19 cellular contexts compared by ENCODE assay signal in the genomic region with DNA sequence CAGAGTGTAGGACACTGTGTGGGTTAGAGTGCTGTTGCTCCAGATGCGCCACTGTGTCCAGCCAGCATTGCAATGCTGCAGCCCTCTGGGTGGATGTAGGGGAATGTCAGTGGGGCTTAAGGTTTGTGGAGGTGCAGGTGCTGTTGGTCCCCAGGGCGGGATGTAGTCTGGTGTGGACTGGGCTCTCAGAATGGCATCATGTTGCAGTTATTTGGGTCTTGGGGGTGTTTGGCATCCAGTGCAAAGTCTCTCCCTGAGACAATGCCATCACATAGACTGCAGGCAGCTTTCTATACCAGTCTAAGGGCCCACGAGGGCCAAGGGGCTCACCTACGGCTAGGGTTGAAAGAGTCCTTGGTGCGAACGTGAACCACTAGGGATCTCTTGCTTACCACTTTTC.
DNase-seq lines count a peak whose midpoint lies in the region; ATAC-seq and TF ChIP-seq lines count a peak whose summit lies in the region.
"Had no signal": no experiment of that assay in that cellular context is flagged by ENCODE, and none has a peak within 500 bp of the region (broad histone marks: within the 10 kb centered on the region; RNA-seq: fewer than 3 reads in every experiment).

No MANE protein-coding gene starts in this region.

- intact Hi-C loops in right cardiac atrium (cut with DNase I): no loop called here

- no peak overlapping the region for H3K4me3 Mint-ChIP-seq in stimulated activated effector memory CD8-positive, alpha-beta T cell treated with anti-CD3 and anti-CD28 coated beads, Interleukin-12 subunit alpha, Interleukin-12 subunit beta, amount 100 ng/mL, for 72 hours
- H3K4me3 Mint-ChIP-seq: B cell; CD4-positive, alpha-beta T cell; CD8-positive, alpha-beta T cell had no signal

- ATAC-seq in right cardiac atrium (no peak), lung (ENCODE audit: insufficient read depth, low FRiP score) (no peak), GM19463 (IDR thresholded peaks at IDR 0.05; ENCODE audit: unreplicated experiment) (no peak), GM18907 (IDR thresholded peaks at IDR 0.05; ENCODE audit: unreplicated experiment) (no peak)
- peak; percentile 16 for ATAC-seq in stimulated activated effector memory CD8-positive, alpha-beta T cell treated with anti-CD3 and anti-CD28 coated beads, Interleukin-12 subunit alpha, Interleukin-12 subunit beta, amount 100 ng/mL, for 72 hours
- ATAC-seq: A549; CD8-positive, alpha-beta T cell had no signal

- H3K36me3 Mint-ChIP-seq in stimulated activated effector memory CD8-positive, alpha-beta T cell treated with anti-CD3 and anti-CD28 coated beads, Interleukin-12 subunit alpha, Interleukin-12 subunit beta, amount 100 ng/mL, for 72 hours: no peaks in the 10 kb centered on the region
- H3K36me3 Mint-ChIP-seq: CD8-positive, alpha-beta T cell had no signal

- no peaks in the 10 kb centered on the region for H3K9me3 ChIP-seq in right atrium auricular region
- no peaks in the 10 kb centered on the region for H3K9me3 ChIP-seq in right cardiac atrium (ENCODE audit: control insufficient read depth, low read length)
- peaks cover 0 to 4% of the 10 kb centered on the region in 2 donors for H3K9me3 ChIP-seq in lung (ENCODE audit: control insufficient read depth in 2 of 2, insufficient read depth in 1 of 2, low read length in 1 of 2)
- H3K9me3 ChIP-seq: Caco-2 had no signal

- peaks cover 13% of the 10 kb centered on the region for H3K9me3 Mint-ChIP-seq in stimulated activated effector memory CD8-positive, alpha-beta T cell treated with anti-CD3 and anti-CD28 coated beads, Interleukin-12 subunit alpha, Interleukin-12 subunit beta, amount 100 ng/mL, for 72 hours
- H3K9me3 Mint-ChIP-seq: CD8-positive, alpha-beta T cell had no signal

- TF ChIP-seq CTCF in right atrium auricular region (IDR thresholded peaks at IDR 0.05) (no peak), lung (IDR thresholded peaks at IDR 0.05; ENCODE audit: control extremely low read depth, extremely low read depth) (no peak)

- no peak overlapping the region for H3K27ac Mint-ChIP-seq in stimulated activated effector memory CD8-positive, alpha-beta T cell treated with anti-CD3 and anti-CD28 coated beads, Interleukin-12 subunit alpha, Interleukin-12 subunit beta, amount 100 ng/mL, for 72 hours
- H3K27ac Mint-ChIP-seq: B cell; CD4-positive, alpha-beta T cell; CD8-positive, alpha-beta T cell had no signal

- H3K36me3 ChIP-seq in right atrium auricular region (no peaks in the 10 kb centered on the region), lung (ENCODE audit: control insufficient read depth in 2 of 2, insufficient read depth in 2 of 2, low read length in 2 of 2) (no peaks in the 10 kb centered on the region)
- H3K36me3 ChIP-seq: BLaER1 treated with 17β-estradiol and CSF1 and Interleukin-3, amounts not matched to agents 10 nM and 100 nM had no signal

- H3K4me1 Mint-ChIP-seq in stimulated activated effector memory CD8-positive, alpha-beta T cell treated with anti-CD3 and anti-CD28 coated beads, Interleukin-12 subunit alpha, Interleukin-12 subunit beta, amount 100 ng/mL, for 72 hours: no peaks in the 10 kb centered on the region
- H3K4me1 Mint-ChIP-seq: B cell had no signal

- H3K4me1 ChIP-seq in right atrium auricular region (no peaks in the 10 kb centered on the region), right cardiac atrium (ENCODE audit: control insufficient read depth, insufficient read depth, low read length) (no peaks in the 10 kb centered on the region), lung (ENCODE audit: control insufficient read depth in 2 of 2, insufficient read depth in 2 of 2, low read length in 2 of 2) (no peaks in the 10 kb centered on the region)
- H3K4me1 ChIP-seq: A549, Caco-2 had no signal

- H3K27ac ChIP-seq in right atrium auricular region: no peak overlapping the region
- H3K27ac ChIP-seq in right cardiac atrium (ENCODE audit: low read length): no peak overlapping the region
- no peak overlapping the region for H3K27ac ChIP-seq in lung (ENCODE audit: low read depth in 1 of 2, low read length in 1 of 2)
- H3K27ac ChIP-seq: 22Rv1; A549; BLaER1 treated with 17β-estradiol and CSF1 and Interleukin-3, amounts not matched to agents 10 nM and 100 nM; C4-2B had no signal

- WGBS in right cardiac atrium: 93% methylated on average over 6 of the region's 6 CpGs
- WGBS in lung, 2 donors: 92% methylated on average over 6 of the region's 6 CpGs

- no peaks in the 10 kb centered on the region for H3K27me3 ChIP-seq in right atrium auricular region
- no peaks in the 10 kb centered on the region for H3K27me3 ChIP-seq in right cardiac atrium (ENCODE audit: control insufficient read depth, insufficient read depth)
- H3K27me3 ChIP-seq in lung (ENCODE audit: control insufficient read depth, insufficient read depth): no peaks in the 10 kb centered on the region
- H3K27me3 ChIP-seq: BLaER1 treated with 17β-estradiol and CSF1 and Interleukin-3, amounts not matched to agents 10 nM and 100 nM had no signal

- DNase-seq in right atrium auricular region (ENCODE audit: low spot score) (peak; percentile 26), right cardiac atrium (no peak), lung (ENCODE audit: low spot score) (peak; percentile 6)
- no peak for DNase-seq in stimulated activated effector memory CD8-positive, alpha-beta T cell treated with anti-CD3 and anti-CD28 coated beads, Interleukin-12 subunit alpha, Interleukin-12 subunit beta, amount 100 ng/mL, for 72 hours (ENCODE audit: low spot score in 2 of 2)
- no peak for DNase-seq in activated effector memory CD4-positive, alpha-beta T cell treated with Interleukin-2 at 50 U/mL for 16 hours
- DNase-seq: AML-193; Caco-2; Calu3; CD4-positive, alpha-beta T cell; CD8-positive, alpha-beta T cell; DMS79 treated with DMSO at 0.1 percent for 48 hours; GF-D8 had no signal

- H3K4me3 ChIP-seq in right atrium auricular region (no peak overlapping the region), right cardiac atrium (ENCODE audit: low read length) (no peak overlapping the region), lung (no peak overlapping the region)
- H3K4me3 ChIP-seq: A549; BLaER1 treated with 17β-estradiol and CSF1 and Interleukin-3, amounts not matched to agents 10 nM and 100 nM had no signal

Comparison
In these comparisons a context has a peak if more than half of its experiments do, and no peak if none do; other contexts are left out.
1. DNase-seq: peak in right atrium auricular region (single experiment) and lung (single experiment); none in right cardiac atrium (0 of 3), stimulated activated effector memory CD8-positive, alpha-beta T cell treated with anti-CD3 and anti-CD28 coated beads, Interleukin-12 subunit alpha, Interleukin-12 subunit beta, amount 100 ng/mL, for 72 hours (0 of 2) and activated effector memory CD4-positive, alpha-beta T cell treated with Interleukin-2 at 50 U/mL for 16 hours (single experiment).